23 cellular contexts compared by ENCODE assay signal in the genomic region with DNA sequence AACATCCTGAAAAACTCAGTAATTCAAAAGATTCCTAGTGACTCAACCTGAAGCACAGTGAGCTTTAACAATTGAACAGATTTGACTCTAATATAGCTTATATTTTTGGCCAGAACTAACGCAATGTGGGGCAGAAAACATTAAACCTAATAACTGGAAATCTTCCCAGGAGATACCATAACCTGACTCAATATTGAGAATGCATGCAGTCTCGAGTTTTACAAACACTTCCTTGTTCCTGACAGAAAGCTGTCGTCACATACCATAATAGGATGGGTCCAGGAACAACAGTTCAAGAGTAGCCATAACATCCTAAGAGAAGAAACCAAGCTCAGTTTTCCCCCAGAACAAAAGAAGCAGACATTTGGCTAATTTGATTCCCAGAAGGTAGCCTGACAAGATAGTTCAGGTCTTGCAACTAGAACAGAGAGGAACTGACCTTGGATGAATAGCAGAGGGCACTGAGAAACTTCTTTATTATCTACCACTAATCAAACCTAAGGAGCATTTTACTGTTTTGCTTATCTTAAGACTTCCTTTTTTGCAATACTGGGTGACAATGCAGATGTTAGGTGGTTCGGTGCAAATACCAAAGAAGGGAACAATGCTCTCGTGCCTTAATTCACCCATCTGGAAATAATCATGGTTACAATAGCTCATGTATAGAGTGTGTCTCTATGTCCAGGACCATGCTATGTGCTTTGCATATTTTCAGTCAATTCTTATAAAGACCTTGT. TPM values are rescaled to one million over a fixed set of nuclear protein-coding genes. Genes with fewer than 3 reads are reported as not detected.
A peak's percentile ranks its signal among the peaks of the same experiment; 100 is the strongest.
DNase-seq lines count a peak whose midpoint lies in the region; ATAC-seq, FAIRE-seq and TF ChIP-seq lines count a peak whose summit lies in the region.
"Had no signal": no experiment of that assay in that cellular context is flagged by ENCODE, and none has a peak within 500 bp of the region (broad histone marks: within the 10 kb centered on the region; RNA-seq: fewer than 3 reads in every experiment).

No MANE protein-coding gene starts in this region.

- TF ChIP-seq POLR2A in breast epithelium (IDR thresholded peaks at IDR 0.05) (no peak), stomach (IDR thresholded peaks at IDR 0.05) (no peak), H54 (IDR thresholded peaks at IDR 0.05; ENCODE audit: low read depth, low read length) (no peak)

- H3K27me3 ChIP-seq in breast epithelium (no peaks in the 10 kb centered on the region), stomach (no peaks in the 10 kb centered on the region)
- H3K27me3 ChIP-seq: upper lobe of left lung had no signal

- TF ChIP-seq EP300 in stomach (IDR thresholded peaks at IDR 0.05), result no peak

- CTCF ChIA-PET in MCF 10A (lab: Yijun Ruan, JAX), result interaction anchor here (0.6 to 2.3 kb wide), 8 partner anchors 13 to 1627 kb away, joined by 3 to 9 read pairs (median 4); no protein-coding TSS in a partner anchor
- CTCF ChIA-PET in RWPE1 (lab: Yijun Ruan, JAX), result interaction anchor here (0.5 to 0.7 kb wide), 4 partner anchors 64 to 1852 kb away, joined by 3 to 4 read pairs (median 3); no protein-coding TSS in a partner anchor

- H3K27ac ChIP-seq in breast epithelium (no peak overlapping the region), stomach (peak overlapping the region in 3 of 5 donors; percentile 37 to 78 (median 67)), RWPE1 (no peak overlapping the region)
- H3K27ac ChIP-seq: epithelial cell of prostate, skin epidermis, upper lobe of left lung had no signal

- H3K36me3 ChIP-seq in breast epithelium (no peaks in the 10 kb centered on the region), stomach (no peaks in the 10 kb centered on the region)
- H3K36me3 ChIP-seq: upper lobe of left lung had no signal

- H3K4me3 Mint-ChIP-seq in MCF 10A (ENCODE audit: unreplicated experiment) (no peak overlapping the region), T-helper 17 cell (no peak overlapping the region)
- H3K4me3 Mint-ChIP-seq: activated CD8-positive, alpha-beta T cell treated with anti-CD3 and anti-CD28 coated beads, Interleukin-2, amount 10 ng/mL, durations not matched to agents 7 days and 5 days had no signal

- H3K9me3 Mint-ChIP-seq in MCF 10A (ENCODE audit: unreplicated experiment), result no peaks in the 10 kb centered on the region
- H3K9me3 Mint-ChIP-seq: CD4-positive, alpha-beta memory T cell had no signal

- no TSS peak for BruUV-seq in MCF 10A (replicated peaks; lab: Mats Ljungman, UMichigan)

- peak overlapping the region; percentile 43 for H3K27ac Mint-ChIP-seq in MCF 10A (ENCODE audit: low read depth, unreplicated experiment)
- H3K27ac Mint-ChIP-seq in T-helper 17 cell, result peak overlapping the region; percentile 61
- H3K27ac Mint-ChIP-seq: activated CD8-positive, alpha-beta T cell treated with anti-CD3 and anti-CD28 coated beads, Interleukin-2, amount 10 ng/mL, durations not matched to agents 7 days and 5 days had no signal

- FAIRE-seq in H54 (lab: Jason Lieb, UNC), result no peak
- FAIRE-seq: A204.1, colon, GM12891, islet of Langerhans had no signal

- POLR2A ChIA-PET in MCF 10A (lab: Yijun Ruan, JAX), result interaction anchor here (1.1 to 2.0 kb wide), 3 partner anchors 13 to 100 kb away, joined by 4 to 7 read pairs (median 5); no protein-coding TSS in a partner anchor
- POLR2A ChIA-PET in RWPE1 (lab: Yijun Ruan, JAX; ENCODE audit: low non-redundant PET), result no interaction called here

- ATAC-seq in T-helper 17 cell, result no peak
- ATAC-seq: activated CD8-positive, alpha-beta T cell treated with anti-CD3 and anti-CD28 coated beads, Interleukin-2, amount 10 ng/mL, durations not matched to agents 7 days and 5 days; PC-3 had no signal

- intact Hi-C loops in MCF 10A (cut with micrococcal nuclease), result no loop called here
- intact Hi-C loops in breast epithelium (cut with DNase I; ENCODE audit: low total_unique reads), result no loop called here
- intact Hi-C loops in stomach (cut with DNase I; ENCODE audit: low total_unique reads), result no loop called here

- DNase-seq in MCF 10A (ENCODE audit: unreplicated experiment), result no peak
- no peak for DNase-seq in breast epithelium (ENCODE audit: low spot score in 2 of 2)
- DNase-seq in T-helper 17 cell, result no peak
- peak; percentile 40 for DNase-seq in iris pigment epithelial cell (ENCODE audit: low read depth)
- no peak for DNase-seq in stomach
- DNase-seq in H54 (ENCODE audit: insufficient read length, low spot score), result no peak
- DNase-seq in RWPE1 (ENCODE audit: low spot score), result no peak
- DNase-seq in activated CD4-positive, alpha-beta T cell treated with anti-CD3 and anti-CD28 coated beads for 4 hours, result no peak
- DNase-seq: activated CD8-positive, alpha-beta T cell treated with anti-CD3 and anti-CD28 coated beads, Interleukin-2, amount 10 ng/mL, durations not matched to agents 7 days and 5 days; CD4-positive, alpha-beta memory T cell; GOT3; mesenchymal stem cell; NCI-H1092 treated with DMSO at 0.1 percent for 48 hours; NCI-H2227 treated with DMSO at 0.1 percent for 48 hours; occipital lobe; PC-3; upper lobe of left lung had no signal

- H3K27me3 Mint-ChIP-seq in MCF 10A (ENCODE audit: insufficient read depth, unreplicated experiment) (no peaks in the 10 kb centered on the region), T-helper 17 cell (peaks cover 14% of the 10 kb centered on the region)
- H3K27me3 Mint-ChIP-seq: CD4-positive, alpha-beta memory T cell had no signal

- WGBS in stomach, 5 donors, result 30 to 56% (median 37%) methylated on average over 5 of the region's 5 CpGs

- H3K4me1 ChIP-seq in breast epithelium (no peaks in the 10 kb centered on the region), stomach (peaks cover 10 to 29% (median 20%) of the 10 kb centered on the region in 4 donors)

- H3K9me3 ChIP-seq in breast epithelium (no peaks in the 10 kb centered on the region), T-helper 17 cell (ENCODE audit: control insufficient read depth, low read length, poor library complexity, severe bottlenecking) (no peaks in the 10 kb centered on the region), stomach (no peaks in the 10 kb centered on the region)
- H3K9me3 ChIP-seq: upper lobe of left lung had no signal

- peaks cover 12% of the 10 kb centered on the region for H3K4me1 Mint-ChIP-seq in MCF 10A (ENCODE audit: insufficient read depth, unreplicated experiment)
- peaks cover 10% of the 10 kb centered on the region for H3K4me1 Mint-ChIP-seq in T-helper 17 cell

- no peak overlapping the region for H3K4me3 ChIP-seq in breast epithelium
- no peak overlapping the region for H3K4me3 ChIP-seq in stomach
- H3K4me3 ChIP-seq: skin epidermis, upper lobe of left lung had no signal

- H3K36me3 Mint-ChIP-seq in MCF 10A (ENCODE audit: insufficient read depth, unreplicated experiment) (peaks cover 6% of the 10 kb centered on the region), T-helper 17 cell (ENCODE audit: low read depth) (no peaks in the 10 kb centered on the region)
- H3K36me3 Mint-ChIP-seq: CD4-positive, alpha-beta memory T cell had no signal

- TF ChIP-seq CTCF in MCF 10A (IDR thresholded peaks at IDR 0.05; ENCODE audit: unreplicated experiment) (no peak), breast epithelium (IDR thresholded peaks at IDR 0.05) (no peak), stomach (IDR thresholded peaks at IDR 0.05) (no peak), RWPE1 (conservative IDR thresholded peaks at IDR 0.05; ENCODE audit: low read depth) (no peak)

RNA-seq across cellular contexts. Expression of a gene that starts 38.6 kb away (rescaled TPM):
- 0.12 and 0.68 TPM in 2 replicates for total RNA-seq in MCF 10A (2022)
- 10 to 100 TPM; 13.3 to 31.8 (median 15.8) TPM for total RNA-seq in breast epithelium
- 10 to 100 TPM; 35.4 to 44.2 TPM for total RNA-seq in T-helper 17 cell
- total RNA-seq in stomach, result 100 to 1,000 TPM in 1 of 5 donors, 10 to 100 TPM in 4; 14.3 to 144 (median 44.0) TPM
- polyA plus RNA-seq in stomach, result 10 to 100 TPM in 1 of 3 donors, 1 to 10 TPM in 2; 4.9 to 16.9 (median 7.5) TPM

RNA-seq across cellular contexts. Expression of a gene that starts 52.1 kb away (rescaled TPM):
- total RNA-seq in MCF 10A (2022), result not detected in 2 replicates
- not detected for total RNA-seq in breast epithelium
- not detected for total RNA-seq in T-helper 17 cell
- not detected for total RNA-seq in stomach
- not detected for polyA plus RNA-seq in stomach
- total RNA-seq: activated CD8-positive, alpha-beta T cell treated with anti-CD3 and anti-CD28 coated beads, Interleukin-2, amount 10 ng/mL, durations not matched to agents 7 days and 5 days; CD4-positive, alpha-beta memory T cell; PC-3; upper lobe of left lung had no signal
- polyA plus RNA-seq: CD4-positive, alpha-beta memory T cell had no signal

Comparison
In these comparisons a context has a peak if more than half of its experiments do, and no peak if none do; other contexts are left out.
1. H3K27ac ChIP-seq: peak in stomach (3 of 5); none in breast epithelium (0 of 2) and RWPE1 (single experiment).